In genomic region chr2:41943176-41943575, GRCh38 we compare ENCODE assay signal across 24 cellular contexts.
"Had no signal": no experiment of that assay in that cellular context is flagged by ENCODE, and none has a peak within 500 bp of the region (broad histone marks: within the 10 kb centered on the region; RNA-seq: fewer than 3 reads in every experiment).

No MANE protein-coding gene starts in this region.

- DNase-seq: IMR-90, Karpas-422, KG1, MG63, NCI-H1092, NCI-H1105 treated with DMSO at 0.1 percent for 48 hours, NCI-H1417 treated with DMSO at 0.1 percent for 48 hours, NCI-H146, NCI-H187, NCI-H2029, NCI-H2081 treated with DMSO at 0.1 percent for 48 hours, NCI-H2171, NCI-H226, NCI-H446, NCI-H510A, NCI-H524 treated with DMSO at 0.1 percent for 48 hours, NCI-H69, NCI-H774, PC-3, SHP77, SK-N-SH had no signal

- H3K27me3 ChIP-seq: MG63 had no signal

- H3K9ac ChIP-seq: SK-N-SH had no signal

- H3K27ac ChIP-seq: RWPE1 had no signal

- H3K9me3 ChIP-seq: MG63, SK-N-SH had no signal

- ATAC-seq: HepG2, Panc1, PC-3 had no signal

- H3K4me3 ChIP-seq: MG63 had no signal

- H3K36me3 ChIP-seq: MG63 had no signal
